Comparison of ENCODE assay signal across 1 cellular context in the genomic region with DNA sequence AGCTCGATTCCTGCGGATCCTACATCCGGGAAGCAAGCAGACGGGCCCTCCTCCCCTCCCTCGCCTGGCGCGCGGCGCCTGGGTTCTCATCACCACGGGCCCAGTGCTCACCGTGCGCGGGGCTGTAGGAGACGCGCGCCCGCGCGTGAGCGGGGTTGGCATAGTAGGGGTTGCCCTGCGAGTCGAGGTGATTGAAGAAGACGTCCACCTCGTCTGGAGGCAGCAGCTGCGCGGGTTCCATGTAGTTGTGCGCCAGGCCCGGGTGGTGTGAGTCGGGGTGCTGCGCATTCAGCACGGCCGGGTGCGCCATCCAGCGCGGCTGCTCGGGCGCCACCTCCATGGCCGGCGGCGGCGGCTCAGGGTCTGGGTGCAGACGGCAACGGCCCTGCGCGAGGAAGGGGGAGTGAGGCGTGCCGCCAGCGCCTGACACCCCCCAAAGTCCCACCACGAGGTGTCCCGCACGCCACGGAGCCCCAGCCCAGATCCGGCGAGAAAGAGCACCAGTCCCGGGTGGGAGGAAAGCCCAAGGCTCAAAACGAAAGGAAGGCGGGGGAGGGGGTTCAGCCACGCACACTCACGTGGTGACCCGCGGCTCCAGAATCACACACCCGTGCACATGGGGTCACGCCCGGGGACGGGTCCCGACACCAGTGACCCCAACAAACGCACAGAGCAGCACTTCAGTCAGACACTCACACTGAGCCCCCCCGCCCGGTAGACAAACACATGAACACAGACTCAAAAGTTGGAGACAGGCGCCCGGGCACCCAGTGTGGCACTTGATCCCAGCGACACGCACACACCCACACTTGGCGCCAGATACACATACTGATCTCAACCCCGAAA.
TF ChIP-seq lines count a peak whose summit lies in the region.

No MANE protein-coding gene starts in this region.

TF ChIP-seq in HepG2, 621 proteins besides CTCF, POLR2A, EP300 and RAD21 (continues in another document):
- TF ChIP-seq ZNF703 (CRISPR knock-in tag; IDR thresholded peaks at IDR 0.05; ENCODE audit: borderline replicate concordance) (no peak), ZNF446 (CRISPR knock-in tag; IDR thresholded peaks at IDR 0.05) (no peak; the same call in 1 of the 2 replicates), HOXD1 (CRISPR knock-in tag; IDR thresholded peaks at IDR 0.05) (0 out of 2 replicates have a peak, but pooled peaks have one; percentile 34), SRF (IDR thresholded peaks at IDR 0.05; ENCODE audit: low read depth, low read length) (no peak), SYNCRIP (IDR thresholded peaks at IDR 0.05; ENCODE audit: insufficient read depth, low read depth, low read length) (no peak), ZNF530 (CRISPR knock-in tag; IDR thresholded peaks at IDR 0.05; ENCODE audit: low read depth) (no peak), ZFY (CRISPR knock-in tag; IDR thresholded peaks at IDR 0.05) (peak; percentile 62), MXD4 (CRISPR knock-in tag; IDR thresholded peaks at IDR 0.05) (no peak), TBL1XR1 (IDR thresholded peaks at IDR 0.05; ENCODE audit: borderline replicate concordance, low read length, partially characterized antibody) (no peak), ISL2 (CRISPR knock-in tag; IDR thresholded peaks at IDR 0.05) (no peak), MAFK (conservative IDR thresholded peaks at IDR 0.05 in 1 of 2, IDR thresholded peaks at IDR 0.05 in 1 of 2; ENCODE audit: low read length in 2 of 2) (no peak), PITX1 (CRISPR knock-in tag; IDR thresholded peaks at IDR 0.05) (no peak), ZNF333 (CRISPR knock-in tag; IDR thresholded peaks at IDR 0.05; ENCODE audit: borderline replicate concordance) (no peak), GLI4 (CRISPR knock-in tag; IDR thresholded peaks at IDR 0.05; ENCODE audit: borderline replicate concordance) (no peak), KMT2B (CRISPR knock-in tag; IDR thresholded peaks at IDR 0.05) (no peak), ZNF550 (CRISPR knock-in tag; IDR thresholded peaks at IDR 0.05; ENCODE audit: borderline replicate concordance) (no peak), HNRNPLL (IDR thresholded peaks at IDR 0.05; ENCODE audit: low read depth, low read length, poor library complexity, severe bottlenecking) (peak; percentile 64), HOXA7 (CRISPR knock-in tag; IDR thresholded peaks at IDR 0.05) (no peak), ETV5 (CRISPR knock-in tag; IDR thresholded peaks at IDR 0.05; ENCODE audit: borderline replicate concordance) (no peak), ZNF672 (CRISPR knock-in tag; IDR thresholded peaks at IDR 0.05) (no peak), ZNF569 (CRISPR knock-in tag; IDR thresholded peaks at IDR 0.05; ENCODE audit: borderline replicate concordance) (no peak), ZNF484 (CRISPR knock-in tag; IDR thresholded peaks at IDR 0.05; ENCODE audit: borderline replicate concordance, low read depth) (no peak), SIX1 (CRISPR knock-in tag; IDR thresholded peaks at IDR 0.05; ENCODE audit: borderline replicate concordance) (no peak), ELF3 (CRISPR knock-in tag; IDR thresholded peaks at IDR 0.05) (no peak), PAF1 (CRISPR knock-in tag; IDR thresholded peaks at IDR 0.05) (no peak)
- TF ChIP-seq, protein P1, sequence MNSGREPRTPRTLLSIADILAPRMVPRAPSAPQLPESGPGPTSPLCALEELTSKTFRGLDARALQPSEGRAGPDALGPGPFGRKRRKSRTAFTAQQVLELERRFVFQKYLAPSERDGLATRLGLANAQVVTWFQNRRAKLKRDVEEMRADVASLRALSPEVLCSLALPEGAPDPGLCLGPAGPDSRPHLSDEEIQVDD (CRISPR knock-in tag; IDR thresholded peaks at IDR 0.05; ENCODE audit: borderline replicate concordance) = no peak
- TF ChIP-seq, protein P2, sequence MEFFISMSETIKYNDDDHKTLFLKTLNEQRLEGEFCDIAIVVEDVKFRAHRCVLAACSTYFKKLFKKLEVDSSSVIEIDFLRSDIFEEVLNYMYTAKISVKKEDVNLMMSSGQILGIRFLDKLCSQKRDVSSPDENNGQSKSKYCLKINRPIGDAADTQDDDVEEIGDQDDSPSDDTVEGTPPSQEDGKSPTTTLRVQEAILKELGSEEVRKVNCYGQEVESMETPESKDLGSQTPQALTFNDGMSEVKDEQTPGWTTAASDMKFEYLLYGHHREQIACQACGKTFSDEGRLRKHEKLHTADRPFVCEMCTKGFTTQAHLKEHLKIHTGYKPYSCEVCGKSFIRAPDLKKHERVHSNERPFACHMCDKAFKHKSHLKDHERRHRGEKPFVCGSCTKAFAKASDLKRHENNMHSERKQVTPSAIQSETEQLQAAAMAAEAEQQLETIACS (CRISPR knock-in tag; IDR thresholded peaks at IDR 0.05) = 0 out of 2 replicates have a peak, but pooled peaks have one; percentile 15
- TF ChIP-seq, protein P3, sequence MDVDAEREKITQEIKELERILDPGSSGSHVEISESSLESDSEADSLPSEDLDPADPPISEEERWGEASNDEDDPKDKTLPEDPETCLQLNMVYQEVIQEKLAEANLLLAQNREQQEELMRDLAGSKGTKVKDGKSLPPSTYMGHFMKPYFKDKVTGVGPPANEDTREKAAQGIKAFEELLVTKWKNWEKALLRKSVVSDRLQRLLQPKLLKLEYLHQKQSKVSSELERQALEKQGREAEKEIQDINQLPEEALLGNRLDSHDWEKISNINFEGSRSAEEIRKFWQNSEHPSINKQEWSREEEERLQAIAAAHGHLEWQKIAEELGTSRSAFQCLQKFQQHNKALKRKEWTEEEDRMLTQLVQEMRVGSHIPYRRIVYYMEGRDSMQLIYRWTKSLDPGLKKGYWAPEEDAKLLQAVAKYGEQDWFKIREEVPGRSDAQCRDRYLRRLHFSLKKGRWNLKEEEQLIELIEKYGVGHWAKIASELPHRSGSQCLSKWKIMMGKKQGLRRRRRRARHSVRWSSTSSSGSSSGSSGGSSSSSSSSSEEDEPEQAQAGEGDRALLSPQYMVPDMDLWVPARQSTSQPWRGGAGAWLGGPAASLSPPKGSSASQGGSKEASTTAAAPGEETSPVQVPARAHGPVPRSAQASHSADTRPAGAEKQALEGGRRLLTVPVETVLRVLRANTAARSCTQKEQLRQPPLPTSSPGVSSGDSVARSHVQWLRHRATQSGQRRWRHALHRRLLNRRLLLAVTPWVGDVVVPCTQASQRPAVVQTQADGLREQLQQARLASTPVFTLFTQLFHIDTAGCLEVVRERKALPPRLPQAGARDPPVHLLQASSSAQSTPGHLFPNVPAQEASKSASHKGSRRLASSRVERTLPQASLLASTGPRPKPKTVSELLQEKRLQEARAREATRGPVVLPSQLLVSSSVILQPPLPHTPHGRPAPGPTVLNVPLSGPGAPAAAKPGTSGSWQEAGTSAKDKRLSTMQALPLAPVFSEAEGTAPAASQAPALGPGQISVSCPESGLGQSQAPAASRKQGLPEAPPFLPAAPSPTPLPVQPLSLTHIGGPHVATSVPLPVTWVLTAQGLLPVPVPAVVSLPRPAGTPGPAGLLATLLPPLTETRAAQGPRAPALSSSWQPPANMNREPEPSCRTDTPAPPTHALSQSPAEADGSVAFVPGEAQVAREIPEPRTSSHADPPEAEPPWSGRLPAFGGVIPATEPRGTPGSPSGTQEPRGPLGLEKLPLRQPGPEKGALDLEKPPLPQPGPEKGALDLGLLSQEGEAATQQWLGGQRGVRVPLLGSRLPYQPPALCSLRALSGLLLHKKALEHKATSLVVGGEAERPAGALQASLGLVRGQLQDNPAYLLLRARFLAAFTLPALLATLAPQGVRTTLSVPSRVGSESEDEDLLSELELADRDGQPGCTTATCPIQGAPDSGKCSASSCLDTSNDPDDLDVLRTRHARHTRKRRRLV (CRISPR knock-in tag; IDR thresholded peaks at IDR 0.05) = no peak
- TF ChIP-seq, protein P4, sequence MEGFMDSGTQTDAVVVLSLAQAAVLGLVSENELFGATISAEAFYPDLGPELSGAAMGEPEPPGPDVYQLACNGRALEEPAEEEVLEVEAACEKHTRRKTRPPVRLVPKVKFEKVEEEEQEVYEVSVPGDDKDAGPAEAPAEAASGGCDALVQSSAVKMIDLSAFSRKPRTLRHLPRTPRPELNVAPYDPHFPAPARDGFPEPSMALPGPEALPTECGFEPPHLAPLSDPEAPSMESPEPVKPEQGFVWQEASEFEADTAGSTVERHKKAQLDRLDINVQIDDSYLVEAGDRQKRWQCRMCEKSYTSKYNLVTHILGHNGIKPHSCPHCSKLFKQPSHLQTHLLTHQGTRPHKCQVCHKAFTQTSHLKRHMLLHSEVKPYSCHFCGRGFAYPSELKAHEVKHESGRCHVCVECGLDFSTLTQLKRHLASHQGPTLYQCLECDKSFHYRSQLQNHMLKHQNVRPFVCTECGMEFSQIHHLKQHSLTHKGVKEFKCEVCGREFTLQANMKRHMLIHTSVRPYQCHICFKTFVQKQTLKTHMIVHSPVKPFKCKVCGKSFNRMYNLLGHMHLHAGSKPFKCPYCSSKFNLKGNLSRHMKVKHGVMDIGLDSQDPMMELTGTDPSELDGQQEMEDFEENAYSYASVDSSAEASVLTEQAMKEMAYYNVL (CRISPR knock-in tag; IDR thresholded peaks at IDR 0.05; ENCODE audit: borderline replicate concordance) = no peak
- TF ChIP-seq, protein P5, sequence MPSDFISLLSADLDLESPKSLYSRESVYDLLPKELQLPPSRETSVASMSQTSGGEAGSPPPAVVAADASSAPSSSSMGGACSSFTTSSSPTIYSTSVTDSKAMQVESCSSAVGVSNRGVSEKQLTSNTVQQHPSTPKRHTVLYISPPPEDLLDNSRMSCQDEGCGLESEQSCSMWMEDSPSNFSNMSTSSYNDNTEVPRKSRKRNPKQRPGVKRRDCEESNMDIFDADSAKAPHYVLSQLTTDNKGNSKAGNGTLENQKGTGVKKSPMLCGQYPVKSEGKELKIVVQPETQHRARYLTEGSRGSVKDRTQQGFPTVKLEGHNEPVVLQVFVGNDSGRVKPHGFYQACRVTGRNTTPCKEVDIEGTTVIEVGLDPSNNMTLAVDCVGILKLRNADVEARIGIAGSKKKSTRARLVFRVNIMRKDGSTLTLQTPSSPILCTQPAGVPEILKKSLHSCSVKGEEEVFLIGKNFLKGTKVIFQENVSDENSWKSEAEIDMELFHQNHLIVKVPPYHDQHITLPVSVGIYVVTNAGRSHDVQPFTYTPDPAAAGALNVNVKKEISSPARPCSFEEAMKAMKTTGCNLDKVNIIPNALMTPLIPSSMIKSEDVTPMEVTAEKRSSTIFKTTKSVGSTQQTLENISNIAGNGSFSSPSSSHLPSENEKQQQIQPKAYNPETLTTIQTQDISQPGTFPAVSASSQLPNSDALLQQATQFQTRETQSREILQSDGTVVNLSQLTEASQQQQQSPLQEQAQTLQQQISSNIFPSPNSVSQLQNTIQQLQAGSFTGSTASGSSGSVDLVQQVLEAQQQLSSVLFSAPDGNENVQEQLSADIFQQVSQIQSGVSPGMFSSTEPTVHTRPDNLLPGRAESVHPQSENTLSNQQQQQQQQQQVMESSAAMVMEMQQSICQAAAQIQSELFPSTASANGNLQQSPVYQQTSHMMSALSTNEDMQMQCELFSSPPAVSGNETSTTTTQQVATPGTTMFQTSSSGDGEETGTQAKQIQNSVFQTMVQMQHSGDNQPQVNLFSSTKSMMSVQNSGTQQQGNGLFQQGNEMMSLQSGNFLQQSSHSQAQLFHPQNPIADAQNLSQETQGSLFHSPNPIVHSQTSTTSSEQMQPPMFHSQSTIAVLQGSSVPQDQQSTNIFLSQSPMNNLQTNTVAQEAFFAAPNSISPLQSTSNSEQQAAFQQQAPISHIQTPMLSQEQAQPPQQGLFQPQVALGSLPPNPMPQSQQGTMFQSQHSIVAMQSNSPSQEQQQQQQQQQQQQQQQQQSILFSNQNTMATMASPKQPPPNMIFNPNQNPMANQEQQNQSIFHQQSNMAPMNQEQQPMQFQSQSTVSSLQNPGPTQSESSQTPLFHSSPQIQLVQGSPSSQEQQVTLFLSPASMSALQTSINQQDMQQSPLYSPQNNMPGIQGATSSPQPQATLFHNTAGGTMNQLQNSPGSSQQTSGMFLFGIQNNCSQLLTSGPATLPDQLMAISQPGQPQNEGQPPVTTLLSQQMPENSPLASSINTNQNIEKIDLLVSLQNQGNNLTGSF (CRISPR knock-in tag; IDR thresholded peaks at IDR 0.05) = no peak
- TF ChIP-seq, protein P6, sequence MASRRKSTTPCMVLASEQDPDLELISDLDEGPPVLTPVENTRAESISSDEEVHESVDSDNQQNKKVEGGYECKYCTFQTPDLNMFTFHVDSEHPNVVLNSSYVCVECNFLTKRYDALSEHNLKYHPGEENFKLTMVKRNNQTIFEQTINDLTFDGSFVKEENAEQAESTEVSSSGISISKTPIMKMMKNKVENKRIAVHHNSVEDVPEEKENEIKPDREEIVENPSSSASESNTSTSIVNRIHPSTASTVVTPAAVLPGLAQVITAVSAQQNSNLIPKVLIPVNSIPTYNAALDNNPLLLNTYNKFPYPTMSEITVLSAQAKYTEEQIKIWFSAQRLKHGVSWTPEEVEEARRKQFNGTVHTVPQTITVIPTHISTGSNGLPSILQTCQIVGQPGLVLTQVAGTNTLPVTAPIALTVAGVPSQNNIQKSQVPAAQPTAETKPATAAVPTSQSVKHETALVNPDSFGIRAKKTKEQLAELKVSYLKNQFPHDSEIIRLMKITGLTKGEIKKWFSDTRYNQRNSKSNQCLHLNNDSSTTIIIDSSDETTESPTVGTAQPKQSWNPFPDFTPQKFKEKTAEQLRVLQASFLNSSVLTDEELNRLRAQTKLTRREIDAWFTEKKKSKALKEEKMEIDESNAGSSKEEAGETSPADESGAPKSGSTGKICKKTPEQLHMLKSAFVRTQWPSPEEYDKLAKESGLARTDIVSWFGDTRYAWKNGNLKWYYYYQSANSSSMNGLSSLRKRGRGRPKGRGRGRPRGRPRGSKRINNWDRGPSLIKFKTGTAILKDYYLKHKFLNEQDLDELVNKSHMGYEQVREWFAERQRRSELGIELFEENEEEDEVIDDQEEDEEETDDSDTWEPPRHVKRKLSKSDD (CRISPR knock-in tag; IDR thresholded peaks at IDR 0.05; ENCODE audit: low read depth) = no peak
- TF ChIP-seq, protein P7, sequence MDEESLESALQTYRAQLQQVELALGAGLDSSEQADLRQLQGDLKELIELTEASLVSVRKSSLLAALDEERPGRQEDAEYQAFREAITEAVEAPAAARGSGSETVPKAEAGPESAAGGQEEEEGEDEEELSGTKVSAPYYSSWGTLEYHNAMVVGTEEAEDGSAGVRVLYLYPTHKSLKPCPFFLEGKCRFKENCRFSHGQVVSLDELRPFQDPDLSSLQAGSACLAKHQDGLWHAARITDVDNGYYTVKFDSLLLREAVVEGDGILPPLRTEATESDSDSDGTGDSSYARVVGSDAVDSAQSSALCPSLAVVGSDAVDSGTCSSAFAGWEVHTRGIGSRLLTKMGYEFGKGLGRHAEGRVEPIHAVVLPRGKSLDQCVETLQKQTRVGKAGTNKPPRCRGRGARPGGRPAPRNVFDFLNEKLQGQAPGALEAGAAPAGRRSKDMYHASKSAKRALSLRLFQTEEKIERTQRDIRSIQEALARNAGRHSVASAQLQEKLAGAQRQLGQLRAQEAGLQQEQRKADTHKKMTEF (CRISPR knock-in tag; IDR thresholded peaks at IDR 0.05) = peak; percentile 54; the same call in 1 of the 2 replicates
- TF ChIP-seq, protein P8, sequence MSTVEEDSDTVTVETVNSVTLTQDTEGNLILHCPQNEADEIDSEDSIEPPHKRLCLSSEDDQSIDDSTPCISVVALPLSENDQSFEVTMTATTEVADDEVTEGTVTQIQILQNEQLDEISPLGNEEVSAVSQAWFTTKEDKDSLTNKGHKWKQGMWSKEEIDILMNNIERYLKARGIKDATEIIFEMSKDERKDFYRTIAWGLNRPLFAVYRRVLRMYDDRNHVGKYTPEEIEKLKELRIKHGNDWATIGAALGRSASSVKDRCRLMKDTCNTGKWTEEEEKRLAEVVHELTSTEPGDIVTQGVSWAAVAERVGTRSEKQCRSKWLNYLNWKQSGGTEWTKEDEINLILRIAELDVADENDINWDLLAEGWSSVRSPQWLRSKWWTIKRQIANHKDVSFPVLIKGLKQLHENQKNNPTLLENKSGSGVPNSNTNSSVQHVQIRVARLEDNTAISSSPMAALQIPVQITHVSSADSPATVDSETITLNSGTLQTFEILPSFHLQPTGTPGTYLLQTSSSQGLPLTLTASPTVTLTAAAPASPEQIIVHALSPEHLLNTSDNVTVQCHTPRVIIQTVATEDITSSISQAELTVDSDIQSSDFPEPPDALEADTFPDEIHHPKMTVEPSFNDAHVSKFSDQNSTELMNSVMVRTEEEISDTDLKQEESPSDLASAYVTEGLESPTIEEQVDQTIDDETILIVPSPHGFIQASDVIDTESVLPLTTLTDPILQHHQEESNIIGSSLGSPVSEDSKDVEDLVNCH (CRISPR knock-in tag; IDR thresholded peaks at IDR 0.05) = no peak
